In genomic region chr2:102674836-102675235, GRCh38 we compare ENCODE assay signal across 31 cellular contexts. TPM values are rescaled to one million over a fixed set of nuclear protein-coding genes. Genes with fewer than 3 reads are reported as not detected.
"Had no signal": no experiment of that assay in that cellular context is flagged by ENCODE, and none has a peak within 500 bp of the region (broad histone marks: within the 10 kb centered on the region; RNA-seq: fewer than 3 reads in every experiment).

No MANE protein-coding gene starts in this region.

- H3K4me1 ChIP-seq: left lung, pancreas, prostate gland, stomach, testis, thyroid gland, transverse colon, upper lobe of left lung, vagina had no signal

- H3K4me3 ChIP-seq: hepatocyte, left lung, lung, mucosa of descending colon, pancreas, prostate gland, skin epidermis, stomach, testis, thyroid gland, transverse colon, upper lobe of left lung, vagina had no signal

- H3K9me3 ChIP-seq: left lung, mucosa of descending colon, pancreas, prostate gland, stomach, testis, thyroid gland, transverse colon, upper lobe of left lung, vagina had no signal

- DNase-seq: kidney glomerular epithelial cell; left cardiac atrium; left lung; midbrain; mucosa of descending colon; naive thymus-derived CD4-positive, alpha-beta T cell; nucleus accumbens; pancreas; posterior cingulate gyrus; retina; right cardiac atrium; stimulated activated CD4-positive, alpha-beta T cell treated with anti-CD3 and anti-CD28 coated beads, Interleukin-12 subunit alpha, Interleukin-12 subunit beta, amount 100 ng/mL, for 4 hours; stimulated activated CD4-positive, alpha-beta T cell treated with anti-CD3 and anti-CD28 coated beads, Interleukin-15, amount 100 ng/mL, for 24 hours; stimulated activated CD4-positive, alpha-beta T cell treated with anti-CD3 and anti-CD28 coated beads, Interleukin-2, amount 100 ng/mL, for 24 hours; stimulated activated CD4-positive, alpha-beta T cell treated with anti-CD3 and anti-CD28 coated beads, Interleukin-4, amount 100 ng/mL, for 1 hour; stimulated activated naive B cell treated with anti-CD40 and anti-IgM and Interleukin-4, amounts not matched to agents 10 μg/mL and 1 μg/mL and 100 μg/mL, for 72 hours; stimulated activated naive CD8-positive, alpha-beta T cell treated with anti-CD3 and anti-CD28 coated beads, Interleukin-15, Interleukin-2, amounts not matched to agents 100 U/mL and 50 U/mL, for 24 hours; stomach; testis; thyroid gland; transverse colon; upper lobe of left lung had no signal

- H3K79me2 ChIP-seq: hepatocyte had no signal

- H3K4me2 ChIP-seq: hepatocyte had no signal

- H3K27me3 ChIP-seq: hepatocyte, left lung, pancreas, stomach, testis, thyroid gland, transverse colon, upper lobe of left lung, vagina had no signal

- H3K27ac ChIP-seq: hepatocyte, left lung, pancreas, prostate gland, skin epidermis, stomach, testis, thyroid gland, transverse colon, upper lobe of left lung, vagina had no signal

- H2AFZ ChIP-seq: hepatocyte had no signal

- ATAC-seq: left cardiac atrium; left lung; mucosa of descending colon; naive thymus-derived CD4-positive, alpha-beta T cell; natural killer cell treated with Interleukin-12 subunit alpha and Interleukin-12 subunit beta and Interleukin-15 and Interleukin-18, amount 100 ng/mL, for 72 hours; pancreas; right cardiac atrium; sciatic nerve; stimulated activated naive B cell treated with anti-CD40 and anti-IgM and Interleukin-4, amounts not matched to agents 10 μg/mL and 1 μg/mL and 100 μg/mL, for 72 hours; stimulated activated naive CD8-positive, alpha-beta T cell treated with anti-CD3 and anti-CD28 coated beads, Interleukin-15, Interleukin-2, amounts not matched to agents 100 U/mL and 50 U/mL, for 24 hours had no signal

- H3K36me3 ChIP-seq: left lung, pancreas, prostate gland, thyroid gland, transverse colon, upper lobe of left lung, vagina had no signal

- FAIRE-seq: keratinocyte, pancreas had no signal

RNA-seq across cellular contexts. Expression of gene SLC9A2, which starts 55.5 kb away (rescaled TPM):
- total RNA-seq: mesenteric fat pad; naive thymus-derived CD4-positive, alpha-beta T cell; natural killer cell treated with Interleukin-12 subunit alpha and Interleukin-12 subunit beta and Interleukin-15 and Interleukin-18, amount 100 ng/mL, for 72 hours; sciatic nerve; vagina had no signal
